In the genomic region with DNA sequence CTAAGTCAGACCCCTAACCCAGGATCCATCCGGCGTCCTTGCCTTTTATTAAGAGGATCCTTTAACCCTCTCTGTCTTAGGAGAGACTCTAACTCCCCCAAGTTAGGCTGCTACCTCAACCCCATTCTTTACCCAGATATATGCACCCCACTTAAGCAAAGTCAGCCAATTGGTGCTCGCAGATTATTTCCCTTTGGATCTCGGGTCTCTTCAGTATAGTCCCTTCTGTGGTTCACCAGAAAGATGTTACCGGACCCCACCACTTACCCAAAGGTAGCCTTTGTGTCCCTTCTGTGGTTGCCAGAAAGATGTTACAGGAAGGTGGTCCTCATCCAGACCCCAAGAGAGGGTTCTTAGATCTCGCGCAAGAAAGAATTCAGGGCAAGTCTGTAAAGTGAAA, we compare ENCODE assay signal across 3 cellular contexts.
TF ChIP-seq lines count a peak whose summit lies in the region.

No MANE protein-coding gene starts in this region.

TF ChIP-seq in SK-N-SH, 30 proteins besides CTCF, POLR2A, EP300 and RAD21:
- TF ChIP-seq GABPA (IDR thresholded peaks at IDR 0.05; ENCODE audit: low read depth) (no peak), FOXJ3 (CRISPR knock-in tag; IDR thresholded peaks at IDR 0.05) (no peak), RXRA (IDR thresholded peaks at IDR 0.05; ENCODE audit: borderline replicate concordance, low read depth) (no peak), SMC3 (IDR thresholded peaks at IDR 0.05; ENCODE audit: low read depth, low read length) (no peak), TAF1 (IDR thresholded peaks at IDR 0.05; ENCODE audit: borderline replicate concordance, low read depth, low read length) (no peak), JUND (IDR thresholded peaks at IDR 0.05) (no peak), USF1 (IDR thresholded peaks at IDR 0.05; ENCODE audit: borderline replicate concordance, low read depth) (no peak), EZH2phosphoT487 (IDR thresholded peaks at IDR 0.05; ENCODE audit: borderline replicate concordance, low read depth) (no peak), YY1 (IDR thresholded peaks at IDR 0.05; ENCODE audit: low read depth) (no peak), GATA2 (CRISPR knock-in tag; IDR thresholded peaks at IDR 0.05) (no peak), MAX (IDR thresholded peaks at IDR 0.05; ENCODE audit: low read depth) (no peak), FOXM1 (IDR thresholded peaks at IDR 0.05; ENCODE audit: low read depth) (no peak), MXI1 (IDR thresholded peaks at IDR 0.05; ENCODE audit: low read depth, low read length) (no peak), FOSL2 (IDR thresholded peaks at IDR 0.05; ENCODE audit: borderline replicate concordance, low read depth) (no peak), POLR2AphosphoS5 (IDR thresholded peaks at IDR 0.05; ENCODE audit: low read depth, low read length) (no peak)
- TF ChIP-seq, protein P1, sequence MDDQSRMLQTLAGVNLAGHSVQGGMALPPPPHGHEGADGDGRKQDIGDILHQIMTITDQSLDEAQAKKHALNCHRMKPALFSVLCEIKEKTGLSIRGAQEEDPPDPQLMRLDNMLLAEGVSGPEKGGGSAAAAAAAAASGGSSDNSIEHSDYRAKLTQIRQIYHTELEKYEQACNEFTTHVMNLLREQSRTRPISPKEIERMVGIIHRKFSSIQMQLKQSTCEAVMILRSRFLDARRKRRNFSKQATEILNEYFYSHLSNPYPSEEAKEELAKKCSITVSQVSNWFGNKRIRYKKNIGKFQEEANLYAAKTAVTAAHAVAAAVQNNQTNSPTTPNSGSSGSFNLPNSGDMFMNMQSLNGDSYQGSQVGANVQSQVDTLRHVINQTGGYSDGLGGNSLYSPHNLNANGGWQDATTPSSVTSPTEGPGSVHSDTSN (IDR thresholded peaks at IDR 0.05), result no peak

TF ChIP-seq in SK-N-SH treated with all-trans-retinoic acid at 6 μM for 48 hours, 23 proteins besides CTCF, POLR2A, EP300 and RAD21:
- TF ChIP-seq RARB (CRISPR knock-in tag; IDR thresholded peaks at IDR 0.05), result no peak
- TF ChIP-seq CREB5 (CRISPR knock-in tag; IDR thresholded peaks at IDR 0.05; ENCODE audit: low read depth), result no peak

TF ChIP-seq in K562, 482 proteins besides CTCF, POLR2A, EP300 and RAD21:
- TF ChIP-seq SRF (CRISPR knock-in tag; IDR thresholded peaks at IDR 0.05) (no peak), NR2C2 (CRISPR knock-in tag; IDR thresholded peaks at IDR 0.05) (no peak), NR2C2 (tag; IDR thresholded peaks at IDR 0.05) (no peak), ZNF507 (tag; conservative IDR thresholded peaks at IDR 0.05) (no peak), U2AF1 (optimal IDR thresholded peaks at IDR 0.05; ENCODE audit: low read depth, low read length) (no peak), COPS2 (conservative IDR thresholded peaks at IDR 0.05) (no peak), RFX7 (CRISPR knock-in tag; IDR thresholded peaks at IDR 0.05) (no peak), ZNF699 (CRISPR knock-in tag; IDR thresholded peaks at IDR 0.05; ENCODE audit: insufficient replicate concordance) (no peak), SOX6 (IDR thresholded peaks at IDR 0.05) (no peak), ZNF408 (CRISPR knock-in tag; IDR thresholded peaks at IDR 0.05; ENCODE audit: low read depth) (no peak), IFI16 (CRISPR knock-in tag; IDR thresholded peaks at IDR 0.05) (no peak), ZBTB7A (IDR thresholded peaks at IDR 0.05; ENCODE audit: borderline replicate concordance, control insufficient read depth, low read depth, low read length) (no peak), ETV1 (tag; conservative IDR thresholded peaks at IDR 0.05; ENCODE audit: low read depth) (no peak)
- TF ChIP-seq, protein P2, sequence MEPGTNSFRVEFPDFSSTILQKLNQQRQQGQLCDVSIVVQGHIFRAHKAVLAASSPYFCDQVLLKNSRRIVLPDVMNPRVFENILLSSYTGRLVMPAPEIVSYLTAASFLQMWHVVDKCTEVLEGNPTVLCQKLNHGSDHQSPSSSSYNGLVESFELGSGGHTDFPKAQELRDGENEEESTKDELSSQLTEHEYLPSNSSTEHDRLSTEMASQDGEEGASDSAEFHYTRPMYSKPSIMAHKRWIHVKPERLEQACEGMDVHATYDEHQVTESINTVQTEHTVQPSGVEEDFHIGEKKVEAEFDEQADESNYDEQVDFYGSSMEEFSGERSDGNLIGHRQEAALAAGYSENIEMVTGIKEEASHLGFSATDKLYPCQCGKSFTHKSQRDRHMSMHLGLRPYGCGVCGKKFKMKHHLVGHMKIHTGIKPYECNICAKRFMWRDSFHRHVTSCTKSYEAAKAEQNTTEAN (CRISPR knock-in tag; IDR thresholded peaks at IDR 0.05), result no peak
- TF ChIP-seq, protein P3, sequence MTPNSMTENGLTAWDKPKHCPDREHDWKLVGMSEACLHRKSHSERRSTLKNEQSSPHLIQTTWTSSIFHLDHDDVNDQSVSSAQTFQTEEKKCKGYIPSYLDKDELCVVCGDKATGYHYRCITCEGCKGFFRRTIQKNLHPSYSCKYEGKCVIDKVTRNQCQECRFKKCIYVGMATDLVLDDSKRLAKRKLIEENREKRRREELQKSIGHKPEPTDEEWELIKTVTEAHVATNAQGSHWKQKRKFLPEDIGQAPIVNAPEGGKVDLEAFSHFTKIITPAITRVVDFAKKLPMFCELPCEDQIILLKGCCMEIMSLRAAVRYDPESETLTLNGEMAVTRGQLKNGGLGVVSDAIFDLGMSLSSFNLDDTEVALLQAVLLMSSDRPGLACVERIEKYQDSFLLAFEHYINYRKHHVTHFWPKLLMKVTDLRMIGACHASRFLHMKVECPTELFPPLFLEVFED (CRISPR knock-in tag; conservative IDR thresholded peaks at IDR 0.05), result no peak
- TF ChIP-seq, protein P4, sequence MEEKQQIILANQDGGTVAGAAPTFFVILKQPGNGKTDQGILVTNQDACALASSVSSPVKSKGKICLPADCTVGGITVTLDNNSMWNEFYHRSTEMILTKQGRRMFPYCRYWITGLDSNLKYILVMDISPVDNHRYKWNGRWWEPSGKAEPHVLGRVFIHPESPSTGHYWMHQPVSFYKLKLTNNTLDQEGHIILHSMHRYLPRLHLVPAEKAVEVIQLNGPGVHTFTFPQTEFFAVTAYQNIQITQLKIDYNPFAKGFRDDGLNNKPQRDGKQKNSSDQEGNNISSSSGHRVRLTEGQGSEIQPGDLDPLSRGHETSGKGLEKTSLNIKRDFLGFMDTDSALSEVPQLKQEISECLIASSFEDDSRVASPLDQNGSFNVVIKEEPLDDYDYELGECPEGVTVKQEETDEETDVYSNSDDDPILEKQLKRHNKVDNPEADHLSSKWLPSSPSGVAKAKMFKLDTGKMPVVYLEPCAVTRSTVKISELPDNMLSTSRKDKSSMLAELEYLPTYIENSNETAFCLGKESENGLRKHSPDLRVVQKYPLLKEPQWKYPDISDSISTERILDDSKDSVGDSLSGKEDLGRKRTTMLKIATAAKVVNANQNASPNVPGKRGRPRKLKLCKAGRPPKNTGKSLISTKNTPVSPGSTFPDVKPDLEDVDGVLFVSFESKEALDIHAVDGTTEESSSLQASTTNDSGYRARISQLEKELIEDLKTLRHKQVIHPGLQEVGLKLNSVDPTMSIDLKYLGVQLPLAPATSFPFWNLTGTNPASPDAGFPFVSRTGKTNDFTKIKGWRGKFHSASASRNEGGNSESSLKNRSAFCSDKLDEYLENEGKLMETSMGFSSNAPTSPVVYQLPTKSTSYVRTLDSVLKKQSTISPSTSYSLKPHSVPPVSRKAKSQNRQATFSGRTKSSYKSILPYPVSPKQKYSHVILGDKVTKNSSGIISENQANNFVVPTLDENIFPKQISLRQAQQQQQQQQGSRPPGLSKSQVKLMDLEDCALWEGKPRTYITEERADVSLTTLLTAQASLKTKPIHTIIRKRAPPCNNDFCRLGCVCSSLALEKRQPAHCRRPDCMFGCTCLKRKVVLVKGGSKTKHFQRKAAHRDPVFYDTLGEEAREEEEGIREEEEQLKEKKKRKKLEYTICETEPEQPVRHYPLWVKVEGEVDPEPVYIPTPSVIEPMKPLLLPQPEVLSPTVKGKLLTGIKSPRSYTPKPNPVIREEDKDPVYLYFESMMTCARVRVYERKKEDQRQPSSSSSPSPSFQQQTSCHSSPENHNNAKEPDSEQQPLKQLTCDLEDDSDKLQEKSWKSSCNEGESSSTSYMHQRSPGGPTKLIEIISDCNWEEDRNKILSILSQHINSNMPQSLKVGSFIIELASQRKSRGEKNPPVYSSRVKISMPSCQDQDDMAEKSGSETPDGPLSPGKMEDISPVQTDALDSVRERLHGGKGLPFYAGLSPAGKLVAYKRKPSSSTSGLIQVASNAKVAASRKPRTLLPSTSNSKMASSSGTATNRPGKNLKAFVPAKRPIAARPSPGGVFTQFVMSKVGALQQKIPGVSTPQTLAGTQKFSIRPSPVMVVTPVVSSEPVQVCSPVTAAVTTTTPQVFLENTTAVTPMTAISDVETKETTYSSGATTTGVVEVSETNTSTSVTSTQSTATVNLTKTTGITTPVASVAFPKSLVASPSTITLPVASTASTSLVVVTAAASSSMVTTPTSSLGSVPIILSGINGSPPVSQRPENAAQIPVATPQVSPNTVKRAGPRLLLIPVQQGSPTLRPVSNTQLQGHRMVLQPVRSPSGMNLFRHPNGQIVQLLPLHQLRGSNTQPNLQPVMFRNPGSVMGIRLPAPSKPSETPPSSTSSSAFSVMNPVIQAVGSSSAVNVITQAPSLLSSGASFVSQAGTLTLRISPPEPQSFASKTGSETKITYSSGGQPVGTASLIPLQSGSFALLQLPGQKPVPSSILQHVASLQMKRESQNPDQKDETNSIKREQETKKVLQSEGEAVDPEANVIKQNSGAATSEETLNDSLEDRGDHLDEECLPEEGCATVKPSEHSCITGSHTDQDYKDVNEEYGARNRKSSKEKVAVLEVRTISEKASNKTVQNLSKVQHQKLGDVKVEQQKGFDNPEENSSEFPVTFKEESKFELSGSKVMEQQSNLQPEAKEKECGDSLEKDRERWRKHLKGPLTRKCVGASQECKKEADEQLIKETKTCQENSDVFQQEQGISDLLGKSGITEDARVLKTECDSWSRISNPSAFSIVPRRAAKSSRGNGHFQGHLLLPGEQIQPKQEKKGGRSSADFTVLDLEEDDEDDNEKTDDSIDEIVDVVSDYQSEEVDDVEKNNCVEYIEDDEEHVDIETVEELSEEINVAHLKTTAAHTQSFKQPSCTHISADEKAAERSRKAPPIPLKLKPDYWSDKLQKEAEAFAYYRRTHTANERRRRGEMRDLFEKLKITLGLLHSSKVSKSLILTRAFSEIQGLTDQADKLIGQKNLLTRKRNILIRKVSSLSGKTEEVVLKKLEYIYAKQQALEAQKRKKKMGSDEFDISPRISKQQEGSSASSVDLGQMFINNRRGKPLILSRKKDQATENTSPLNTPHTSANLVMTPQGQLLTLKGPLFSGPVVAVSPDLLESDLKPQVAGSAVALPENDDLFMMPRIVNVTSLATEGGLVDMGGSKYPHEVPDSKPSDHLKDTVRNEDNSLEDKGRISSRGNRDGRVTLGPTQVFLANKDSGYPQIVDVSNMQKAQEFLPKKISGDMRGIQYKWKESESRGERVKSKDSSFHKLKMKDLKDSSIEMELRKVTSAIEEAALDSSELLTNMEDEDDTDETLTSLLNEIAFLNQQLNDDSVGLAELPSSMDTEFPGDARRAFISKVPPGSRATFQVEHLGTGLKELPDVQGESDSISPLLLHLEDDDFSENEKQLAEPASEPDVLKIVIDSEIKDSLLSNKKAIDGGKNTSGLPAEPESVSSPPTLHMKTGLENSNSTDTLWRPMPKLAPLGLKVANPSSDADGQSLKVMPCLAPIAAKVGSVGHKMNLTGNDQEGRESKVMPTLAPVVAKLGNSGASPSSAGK (IDR thresholded peaks at IDR 0.05), result no peak
- TF ChIP-seq, protein P5, sequence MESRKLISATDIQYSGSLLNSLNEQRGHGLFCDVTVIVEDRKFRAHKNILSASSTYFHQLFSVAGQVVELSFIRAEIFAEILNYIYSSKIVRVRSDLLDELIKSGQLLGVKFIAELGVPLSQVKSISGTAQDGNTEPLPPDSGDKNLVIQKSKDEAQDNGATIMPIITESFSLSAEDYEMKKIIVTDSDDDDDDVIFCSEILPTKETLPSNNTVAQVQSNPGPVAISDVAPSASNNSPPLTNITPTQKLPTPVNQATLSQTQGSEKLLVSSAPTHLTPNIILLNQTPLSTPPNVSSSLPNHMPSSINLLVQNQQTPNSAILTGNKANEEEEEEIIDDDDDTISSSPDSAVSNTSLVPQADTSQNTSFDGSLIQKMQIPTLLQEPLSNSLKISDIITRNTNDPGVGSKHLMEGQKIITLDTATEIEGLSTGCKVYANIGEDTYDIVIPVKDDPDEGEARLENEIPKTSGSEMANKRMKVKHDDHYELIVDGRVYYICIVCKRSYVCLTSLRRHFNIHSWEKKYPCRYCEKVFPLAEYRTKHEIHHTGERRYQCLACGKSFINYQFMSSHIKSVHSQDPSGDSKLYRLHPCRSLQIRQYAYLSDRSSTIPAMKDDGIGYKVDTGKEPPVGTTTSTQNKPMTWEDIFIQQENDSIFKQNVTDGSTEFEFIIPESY (CRISPR knock-in tag; IDR thresholded peaks at IDR 0.05), result no peak
- TF ChIP-seq, protein P6, sequence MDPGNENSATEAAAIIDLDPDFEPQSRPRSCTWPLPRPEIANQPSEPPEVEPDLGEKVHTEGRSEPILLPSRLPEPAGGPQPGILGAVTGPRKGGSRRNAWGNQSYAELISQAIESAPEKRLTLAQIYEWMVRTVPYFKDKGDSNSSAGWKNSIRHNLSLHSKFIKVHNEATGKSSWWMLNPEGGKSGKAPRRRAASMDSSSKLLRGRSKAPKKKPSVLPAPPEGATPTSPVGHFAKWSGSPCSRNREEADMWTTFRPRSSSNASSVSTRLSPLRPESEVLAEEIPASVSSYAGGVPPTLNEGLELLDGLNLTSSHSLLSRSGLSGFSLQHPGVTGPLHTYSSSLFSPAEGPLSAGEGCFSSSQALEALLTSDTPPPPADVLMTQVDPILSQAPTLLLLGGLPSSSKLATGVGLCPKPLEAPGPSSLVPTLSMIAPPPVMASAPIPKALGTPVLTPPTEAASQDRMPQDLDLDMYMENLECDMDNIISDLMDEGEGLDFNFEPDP (CRISPR knock-in tag; IDR thresholded peaks at IDR 0.05), result no peak
TF ChIP-seq in K562: peak in this region for 0.
